In the genomic region with DNA sequence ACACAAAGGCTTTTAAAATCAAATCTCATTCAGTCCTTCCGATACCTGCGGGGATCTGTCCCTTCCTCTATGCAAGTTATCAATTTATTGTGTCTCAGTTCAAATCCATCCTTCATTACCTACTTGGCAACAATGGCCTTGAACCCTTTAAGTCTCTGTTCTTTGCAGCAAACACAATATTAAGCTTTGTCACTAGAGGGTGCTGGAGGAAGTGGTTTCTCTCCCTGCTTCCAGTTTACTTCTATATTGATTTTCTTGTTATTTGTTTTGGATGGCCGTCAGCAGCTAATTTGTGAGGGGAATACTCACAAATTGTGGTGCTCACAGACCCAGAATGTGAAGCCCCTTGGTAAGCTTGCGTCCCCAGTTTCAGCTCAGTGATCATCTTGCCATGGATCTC, we compare ENCODE assay signal across 9 cellular contexts.
A peak's percentile ranks its signal among the peaks of the same experiment; 100 is the strongest.
DNase-seq lines count a peak whose midpoint lies in the region; FAIRE-seq and TF ChIP-seq lines count a peak whose summit lies in the region.
"Had no signal": no experiment of that assay in that cellular context is flagged by ENCODE, and none has a peak within 500 bp of the region (broad histone marks: within the 10 kb centered on the region; RNA-seq: fewer than 3 reads in every experiment).

No MANE protein-coding gene starts in this region.

- H3K9ac ChIP-seq in smooth muscle cell (ENCODE audit: low read depth): no peak overlapping the region

- CTCF ChIA-PET in MCF 10A (lab: Yijun Ruan, JAX): interaction anchor here (0.5 to 1.6 kb wide), 12 partner anchors 13 to 1261 kb away, joined by 3 to 6 read pairs (median 4); no protein-coding TSS in a partner anchor
- CTCF ChIA-PET in CD4-positive, alpha-beta memory T cell (lab: Charles Lee; ENCODE audit: partially characterized antibody): interaction anchor here (2.0 kb wide), 1 partner anchor 10 kb away, joined by 4 read pairs; no protein-coding TSS in a partner anchor

- no peak overlapping the region for H3K4me3 Mint-ChIP-seq in MCF 10A (ENCODE audit: unreplicated experiment)
- H3K4me3 Mint-ChIP-seq in CD4-positive, alpha-beta memory T cell: no peak overlapping the region

- H3K9me3 Mint-ChIP-seq in MCF 10A (ENCODE audit: unreplicated experiment): no peaks in the 10 kb centered on the region
- H3K9me3 Mint-ChIP-seq in CD4-positive, alpha-beta memory T cell: no peaks in the 10 kb centered on the region

- H3K9me3 ChIP-seq in breast epithelium (no peaks in the 10 kb centered on the region), smooth muscle cell (replicated peaks; ENCODE audit: low read depth) (no peaks in the 10 kb centered on the region)
- H3K9me3 ChIP-seq in CD4-positive, alpha-beta memory T cell (ENCODE audit: control insufficient read depth in 1 of 2, low read length in 2 of 2): no peaks in the 10 kb centered on the region

- H3K27me3 ChIP-seq in breast epithelium (peaks cover 0 to 10% of the 10 kb centered on the region in 2 donors), bronchial epithelial cell (ENCODE audit: control insufficient read depth, insufficient read depth, low read length) (peaks cover 2% of the 10 kb centered on the region), smooth muscle cell (ENCODE audit: low read depth) (no peaks in the 10 kb centered on the region), dorsolateral prefrontal cortex (peaks cover 0 to 27% (median 0%) of the 10 kb centered on the region in 45 donors)
- H3K27me3 ChIP-seq in CD4-positive, alpha-beta memory T cell (ENCODE audit: insufficient read depth, low read length): peaks cover 9% of the 10 kb centered on the region

- H3K36me3 Mint-ChIP-seq in MCF 10A (ENCODE audit: insufficient read depth, unreplicated experiment): no peaks in the 10 kb centered on the region
- no peaks in the 10 kb centered on the region for H3K36me3 Mint-ChIP-seq in CD4-positive, alpha-beta memory T cell

- peak; percentile 25 for TF ChIP-seq CTCF in MCF 10A (IDR thresholded peaks at IDR 0.05; ENCODE audit: unreplicated experiment)
- TF ChIP-seq CTCF in breast epithelium (IDR thresholded peaks at IDR 0.05): no peak
- peak; percentile 28 for TF ChIP-seq CTCF in bronchial epithelial cell (IDR thresholded peaks at IDR 0.05; ENCODE audit: insufficient read depth, low read length, severe bottlenecking)
- peak; percentile 18 for TF ChIP-seq CTCF in smooth muscle cell (IDR thresholded peaks at IDR 0.05; ENCODE audit: borderline replicate concordance, insufficient read depth, poor library complexity, severe bottlenecking)
- peak in 27 of 56 donors; percentile 8 to 39 (median 22) for TF ChIP-seq CTCF in dorsolateral prefrontal cortex (IDR thresholded peaks at IDR 0.05 in 54 of 56, conservative IDR thresholded peaks at IDR 0.05 in 2 of 56; ENCODE audit: low read depth in 1 of 56, partially characterized antibody in 56 of 56)

- BruUV-seq in MCF 10A (replicated peaks; lab: Mats Ljungman, UMichigan): no TSS peak

- WGBS in smooth muscle cell (ENCODE audit: low lambda C conversion rate): 77% methylated on average over 4 of the region's 4 CpGs

- no peak overlapping the region for H3K4me3 ChIP-seq in breast epithelium
- no peak overlapping the region for H3K4me3 ChIP-seq in bronchial epithelial cell (ENCODE audit: low read depth, low read length)
- H3K4me3 ChIP-seq in smooth muscle cell: no peak overlapping the region
- H3K4me3 ChIP-seq in dorsolateral prefrontal cortex: no peak overlapping the region
- no peak overlapping the region for H3K4me3 ChIP-seq in CD4-positive, alpha-beta memory T cell (ENCODE audit: low read length in 2 of 2)

- no peaks in the 10 kb centered on the region for H3K4me1 ChIP-seq in breast epithelium
- no peaks in the 10 kb centered on the region for H3K4me1 ChIP-seq in smooth muscle cell (ENCODE audit: low read depth)
- no peaks in the 10 kb centered on the region for H3K4me1 ChIP-seq in CD4-positive, alpha-beta memory T cell (ENCODE audit: insufficient read depth, low read length)

- intact Hi-C loops in MCF 10A (cut with micrococcal nuclease): loop anchor here (10.0 kb wide), 1 partner anchor 1204 kb away; no protein-coding TSS in a partner anchor
- intact Hi-C loops in breast epithelium (cut with DNase I; ENCODE audit: low total_unique reads): loop anchor here (5.0 kb wide), 1 partner anchor 1032 kb away; no protein-coding TSS in a partner anchor
- intact Hi-C loops in dorsolateral prefrontal cortex (cut with DNase I): no loop called here
- intact Hi-C loops in CD4-positive, alpha-beta memory T cell (cut with micrococcal nuclease): loop anchor here (10.0 kb wide), 1 partner anchor 1564 kb away; no protein-coding TSS in a partner anchor

- TF ChIP-seq POLR2A in breast epithelium (IDR thresholded peaks at IDR 0.05): no peak

- H4K20me1 ChIP-seq in smooth muscle cell (ENCODE audit: low read depth): no peaks in the 10 kb centered on the region

- no peak for FAIRE-seq in bronchial epithelial cell (lab: Jason Lieb, UNC)

- H3K36me3 ChIP-seq in breast epithelium (no peaks in the 10 kb centered on the region), bronchial epithelial cell (ENCODE audit: control insufficient read depth, insufficient read depth, low read length) (no peaks in the 10 kb centered on the region), smooth muscle cell (ENCODE audit: low read depth) (no peaks in the 10 kb centered on the region)
- H3K36me3 ChIP-seq in CD4-positive, alpha-beta memory T cell (ENCODE audit: insufficient read depth, low read length): no peaks in the 10 kb centered on the region

- H3K27ac ChIP-seq in breast epithelium (no peak overlapping the region), smooth muscle cell (ENCODE audit: low read depth) (no peak overlapping the region), dorsolateral prefrontal cortex (no peak overlapping the region)
- no peak overlapping the region for H3K27ac ChIP-seq in CD4-positive, alpha-beta memory T cell (ENCODE audit: low read depth, low read length)

- H3K4me1 Mint-ChIP-seq in MCF 10A (ENCODE audit: insufficient read depth, unreplicated experiment): no peaks in the 10 kb centered on the region
- peaks cover 0 to 2% (median 0%) of the 10 kb centered on the region in 4 donors for H3K4me1 Mint-ChIP-seq in CD4-positive, alpha-beta memory T cell

- peak; percentile 17 for DNase-seq in MCF 10A (ENCODE audit: unreplicated experiment)
- DNase-seq in breast epithelium (ENCODE audit: low spot score in 2 of 2): no peak
- DNase-seq in NCI-H1105 treated with DMSO at 0.1 percent for 48 hours (lab: John Stamatoyannopoulos, UW): peak; percentile 38
- DNase-seq in bronchial epithelial cell (ENCODE audit: low read depth): peak; percentile 7
- no peak for DNase-seq in smooth muscle cell (lab: John Stamatoyannopoulos, UW; ENCODE audit: unreplicated experiment)
- no peak for DNase-seq in dorsolateral prefrontal cortex
- DNase-seq in CD4-positive, alpha-beta memory T cell: no peak
- DNase-seq in glomerular visceral epithelial cell (ENCODE audit: extremely low spot score): no peak
- DNase-seq: activated CD4-positive, alpha-beta T cell treated with anti-CD3 and anti-CD28 coated beads for 1 hour had no signal

- no peaks in the 10 kb centered on the region for H3F3A ChIP-seq in smooth muscle cell (ENCODE audit: low read depth)

- no peak overlapping the region for H3K4me2 ChIP-seq in smooth muscle cell

- H3K79me2 ChIP-seq in smooth muscle cell (ENCODE audit: low read depth): no peaks in the 10 kb centered on the region

- no peak overlapping the region for H2AFZ ChIP-seq in smooth muscle cell (ENCODE audit: low read depth)

- POLR2A ChIA-PET in MCF 10A (lab: Yijun Ruan, JAX): interaction anchor here (0.6 kb wide), 1 partner anchor 303 kb away, joined by 4 read pairs; no protein-coding TSS in a partner anchor
- POLR2A ChIA-PET in CD4-positive, alpha-beta memory T cell (lab: Charles Lee; ENCODE audit: partially characterized antibody): no interaction called here

- H3K27ac Mint-ChIP-seq in MCF 10A (ENCODE audit: low read depth, unreplicated experiment): no peak overlapping the region
- H3K27ac Mint-ChIP-seq in CD4-positive, alpha-beta memory T cell: no peak overlapping the region

- peaks cover 97% of the 10 kb centered on the region for H3K27me3 Mint-ChIP-seq in MCF 10A (ENCODE audit: insufficient read depth, unreplicated experiment)
- peaks cover 10 to 13% of the 10 kb centered on the region in 2 donors for H3K27me3 Mint-ChIP-seq in CD4-positive, alpha-beta memory T cell

Comparison
In these comparisons a context has a peak if more than half of its experiments do, and no peak if none do; other contexts are left out.
1. DNase-seq: peak in MCF 10A (single experiment), NCI-H1105 treated with DMSO at 0.1 percent for 48 hours (single experiment) and bronchial epithelial cell (single experiment); none in breast epithelium (0 of 2), smooth muscle cell (single experiment), dorsolateral prefrontal cortex (0 of 10), CD4-positive, alpha-beta memory T cell (0 of 5) and glomerular visceral epithelial cell (single experiment).
2. CTCF ChIP-seq: peak in MCF 10A (single experiment), bronchial epithelial cell (single experiment) and smooth muscle cell (single experiment); none in breast epithelium (0 of 3).
3. intact Hi-C loops: an anchor here in MCF 10A (10.0 kb wide), breast epithelium (5.0 kb wide) and CD4-positive, alpha-beta memory T cell (10.0 kb wide); none called in dorsolateral prefrontal cortex.